ENCODE assay signal across 24 cellular contexts in genomic region chr2:101850991-101851390, GRCh38.
"Had no signal": no experiment of that assay in that cellular context is flagged by ENCODE, and none has a peak within 500 bp of the region (broad histone marks: within the 10 kb centered on the region; RNA-seq: fewer than 3 reads in every experiment).

No MANE protein-coding gene starts in this region.

- H3K27ac Mint-ChIP-seq: nephron progenitor cell; stimulated activated effector memory CD8-positive, alpha-beta T cell treated with anti-CD3 and anti-CD28 coated beads, Interleukin-12 subunit alpha, Interleukin-12 subunit beta, amount 100 ng/mL, for 72 hours had no signal

- H3K4me1 ChIP-seq: prostate gland had no signal

- H3K27me3 ChIP-seq: gastrocnemius medialis, right atrium auricular region, transverse colon, upper lobe of right lung, uterus had no signal

- ATAC-seq: gastrocnemius medialis; left lobe of liver; naive thymus-derived CD8-positive, alpha-beta T cell; sciatic nerve; stimulated activated effector memory CD8-positive, alpha-beta T cell treated with anti-CD3 and anti-CD28 coated beads, Interleukin-12 subunit alpha, Interleukin-12 subunit beta, amount 100 ng/mL, for 72 hours; stimulated activated naive CD8-positive, alpha-beta T cell treated with anti-CD3 and anti-CD28 coated beads, Interleukin-15, Interleukin-2, amounts not matched to agents 100 U/mL and 50 U/mL, for 24 hours; upper lobe of right lung had no signal

- H3K9me3 ChIP-seq: gastrocnemius medialis, prostate gland, right atrium auricular region, thoracic aorta, transverse colon, upper lobe of right lung, uterus had no signal

- H3K4me3 Mint-ChIP-seq: naive thymus-derived CD8-positive, alpha-beta T cell; nephron progenitor cell; stimulated activated effector memory CD8-positive, alpha-beta T cell treated with anti-CD3 and anti-CD28 coated beads, Interleukin-12 subunit alpha, Interleukin-12 subunit beta, amount 100 ng/mL, for 72 hours had no signal

- DNase-seq: dermis blood vessel endothelial cell; effector memory CD4-positive, alpha-beta T cell; gastrocnemius medialis; head of caudate nucleus; kidney; naive thymus-derived CD8-positive, alpha-beta T cell; nephron progenitor cell; nucleus accumbens; stimulated activated CD4-positive, alpha-beta T cell treated with anti-CD3 and anti-CD28 coated beads, Interleukin-12 subunit alpha, Interleukin-12 subunit beta, amount 100 ng/mL, for 4 hours; stimulated activated CD4-positive, alpha-beta T cell treated with anti-CD3 and anti-CD28 coated beads, Interleukin-1b, Interleukin-23, amount 100 ng/mL, for 48 hours; stimulated activated CD4-positive, alpha-beta T cell treated with anti-CD3 and anti-CD28 coated beads, Interleukin-4, amount 100 ng/mL, for 1 hour; stimulated activated naive CD8-positive, alpha-beta T cell treated with anti-CD3 and anti-CD28 coated beads, Interleukin-15, Interleukin-2, amounts not matched to agents 100 U/mL and 50 U/mL, for 24 hours; substantia nigra; transverse colon; upper lobe of right lung; uterus had no signal

- H3K4me3 ChIP-seq: coronary artery, gastrocnemius medialis, prostate gland, right atrium auricular region, smooth muscle cell, thoracic aorta, transverse colon, upper lobe of right lung, uterus had no signal

- H3K27me3 Mint-ChIP-seq: naive thymus-derived CD8-positive, alpha-beta T cell had no signal

- H3K9me3 Mint-ChIP-seq: naive thymus-derived CD8-positive, alpha-beta T cell; nephron progenitor cell; stimulated activated effector memory CD8-positive, alpha-beta T cell treated with anti-CD3 and anti-CD28 coated beads, Interleukin-12 subunit alpha, Interleukin-12 subunit beta, amount 100 ng/mL, for 72 hours had no signal

- H3K36me3 ChIP-seq: prostate gland, thoracic aorta, transverse colon, uterus had no signal

- H3K27ac ChIP-seq: coronary artery, gastrocnemius medialis, right atrium auricular region, thoracic aorta, transverse colon, upper lobe of right lung, uterus had no signal
